ENCODE assay signal across 22 cellular contexts in genomic region chr15:100221461-100222348, GRCh38.
"Had no signal": no experiment of that assay in that cellular context is flagged by ENCODE, and none has a peak within 500 bp of the region (broad histone marks: within the 10 kb centered on the region; RNA-seq: fewer than 3 reads in every experiment).

No MANE protein-coding gene starts in this region.

- H3K27ac Mint-ChIP-seq: mesothelial cell of epicardium; nephron progenitor cell; progenitor cell of endocrine pancreas; stimulated activated memory B cell treated with anti-CD40 and anti-IgM and Interleukin-4, amounts not matched to agents 10 μg/mL and 1 μg/mL and 100 μg/mL, for 72 hours had no signal

- H3K36me3 Mint-ChIP-seq: stimulated activated memory B cell treated with anti-CD40 and anti-IgM and Interleukin-4, amounts not matched to agents 10 μg/mL and 1 μg/mL and 100 μg/mL, for 72 hours had no signal

- H3K27ac ChIP-seq: esophagus muscularis mucosa, hepatocyte, right lobe of liver, spleen, upper lobe of right lung had no signal

- H3K4me3 Mint-ChIP-seq: activated T-cell treated with anti-CD3 and anti-CD28 coated beads, Interleukin-2, amount 50 U/mL, for 4 hours; mesothelial cell of epicardium; nephron progenitor cell; stimulated activated memory B cell treated with anti-CD40 and anti-IgM and Interleukin-4, amounts not matched to agents 10 μg/mL and 1 μg/mL and 100 μg/mL, for 72 hours had no signal

- H3K4me2 ChIP-seq: hepatocyte had no signal

- H3K4me3 ChIP-seq: esophagus muscularis mucosa, hepatocyte, right lobe of liver, spleen, upper lobe of right lung had no signal

- H3K27me3 ChIP-seq: esophagus muscularis mucosa, hepatocyte, right lobe of liver, spleen, upper lobe of right lung had no signal

- DNase-seq: activated CD4-positive, alpha-beta T cell treated with anti-CD3 and anti-CD28 coated beads, Interleukin-2, amount 50 U/mL, for 1 hour; activated CD8-positive, alpha-beta memory T cell treated with anti-CD3 and anti-CD28 coated beads, Interleukin-2, amount 50 U/mL, for 4 hours; activated effector memory CD4-positive, alpha-beta T cell treated with anti-CD3 and anti-CD28 coated beads, Interleukin-2, amount 50 U/mL, for 16 hours; activated naive CD4-positive, alpha-beta T cell treated with anti-CD3 and anti-CD28 coated beads, Interleukin-2, amount 50 U/mL, for 16 hours; activated T-cell treated with anti-CD3 and anti-CD28 coated beads, Interleukin-2, amount 50 U/mL, for 4 hours; aorta; cortex of kidney; nephron progenitor cell; occipital lobe; right lobe of liver; spleen; stimulated activated CD4-positive, alpha-beta T cell treated with anti-CD3 and anti-CD28 coated beads, Interleukin-4, amount 100 ng/mL, for 4 hours; upper lobe of right lung had no signal

- H3K9me3 ChIP-seq: esophagus muscularis mucosa, right lobe of liver, spleen, upper lobe of right lung had no signal

- H3K4me1 Mint-ChIP-seq: stimulated activated memory B cell treated with anti-CD40 and anti-IgM and Interleukin-4, amounts not matched to agents 10 μg/mL and 1 μg/mL and 100 μg/mL, for 72 hours had no signal

- H3K9me3 Mint-ChIP-seq: activated T-cell treated with anti-CD3 and anti-CD28 coated beads, Interleukin-2, amount 50 U/mL, for 4 hours; mesothelial cell of epicardium; nephron progenitor cell had no signal

- FAIRE-seq: endometrium, islet of Langerhans had no signal

- ATAC-seq: activated CD4-positive, CD25-positive, alpha-beta regulatory T cell treated with anti-CD3 and anti-CD28 coated beads, Interleukin-2, amount 50 U/mL, for 24 hours; activated T-cell treated with anti-CD3 and anti-CD28 coated beads, Interleukin-2, amount 50 U/mL, for 4 hours; left lobe of liver; right lobe of liver; stimulated activated memory B cell treated with anti-CD40 and anti-IgM and Interleukin-4, amounts not matched to agents 10 μg/mL and 1 μg/mL and 100 μg/mL, for 72 hours had no signal

- H3K4me1 ChIP-seq: spleen, upper lobe of right lung had no signal

- H3K27me3 Mint-ChIP-seq: progenitor cell of endocrine pancreas; stimulated activated memory B cell treated with anti-CD40 and anti-IgM and Interleukin-4, amounts not matched to agents 10 μg/mL and 1 μg/mL and 100 μg/mL, for 72 hours had no signal

- H3K79me2 ChIP-seq: hepatocyte had no signal

- H2AFZ ChIP-seq: hepatocyte had no signal

- H3K36me3 ChIP-seq: esophagus muscularis mucosa, right lobe of liver, spleen, upper lobe of right lung had no signal
